ENCODE assay signal across 8 cellular contexts in genomic region chr16:29155530-29156200, GRCh38.
A peak's percentile ranks its signal among the peaks of the same experiment; 100 is the strongest.
DNase-seq lines count a peak whose midpoint lies in the region; ATAC-seq, FAIRE-seq and TF ChIP-seq lines count a peak whose summit lies in the region.
"Not testable (repeated sequence)": the region's sequence is repeated elsewhere in the genome, so short reads cannot be mapped to it uniquely, and the experiment has no call there.

No MANE protein-coding gene starts in this region.

- H3K9me3 ChIP-seq in A549, right atrium auricular region, neutrophil, upper lobe of left lung: not testable (repeated sequence)

- 93% methylated on average over 32 of the region's 32 CpGs for WGBS in A549 (ENCODE audit: missing lambda C conversion rate)
- WGBS in upper lobe of left lung, 2 donors: 93 to 96% methylated on average over 20 to 32 of the region's 32 CpGs

- POLR2A ChIA-PET in A549 (lab: Yijun Ruan, JAX); activated CD4-positive, alpha-beta T cell treated with anti-CD3 and anti-CD28 coated beads for 36 hours (lab: Charles Lee): not testable (repeated sequence)

- H3K4me3 ChIP-seq in A549; GM23338; right atrium auricular region; neutrophil (ENCODE audit: low read depth in 1 of 2, low read length in 1 of 2); upper lobe of left lung: not testable (repeated sequence)

- H4K20me1 ChIP-seq in GM23338 (replicated peaks; ENCODE audit: insufficient read depth): not testable (repeated sequence)

- not testable (repeated sequence) for TF ChIP-seq CTCF in A549 (IDR thresholded peaks at IDR 0.05); GM23338 (conservative IDR thresholded peaks at IDR 0.05; ENCODE audit: low read depth in 2 of 2); right atrium auricular region (IDR thresholded peaks at IDR 0.05); neutrophil (IDR thresholded peaks at IDR 0.05); upper lobe of left lung (IDR thresholded peaks at IDR 0.05)

- CTCF ChIA-PET in A549 (lab: Yijun Ruan, JAX); activated CD4-positive, alpha-beta T cell treated with anti-CD3 and anti-CD28 coated beads for 36 hours (lab: Charles Lee); activated naive CD4-positive, alpha-beta T cell treated with anti-CD3 and anti-CD28 coated beads for 36 hours (lab: Charles Lee): not testable (repeated sequence)

- H3K36me3 Mint-ChIP-seq in GM23338 (ENCODE audit: low read depth); activated naive CD4-positive, alpha-beta T cell treated with anti-CD3 and anti-CD28 coated beads for 36 hours (ENCODE audit: low read depth); effector memory CD8-positive, alpha-beta T cell (ENCODE audit: insufficient read depth): not testable (repeated sequence)
- H3K36me3 Mint-ChIP-seq in activated CD4-positive, alpha-beta T cell treated with anti-CD3 and anti-CD28 coated beads for 36 hours (ENCODE audit: low read depth): peaks cover 17% of the 10 kb centered on the region

- H3K4me1 ChIP-seq in A549 (peaks cover 21% of the 10 kb centered on the region), GM23338 (ENCODE audit: insufficient read depth) (peaks cover 10% of the 10 kb centered on the region), right atrium auricular region (peaks cover 0 to 49% of the 10 kb centered on the region in 2 donors), neutrophil (ENCODE audit: control insufficient read depth in 1 of 2, insufficient read depth in 1 of 2, low read depth in 1 of 2, low read length in 1 of 2) (peaks cover 50 to 54% of the 10 kb centered on the region in 2 experiments), upper lobe of left lung (peaks cover 0 to 30% (median 8%) of the 10 kb centered on the region in 4 donors)

- H3F3A ChIP-seq in GM23338 (replicated peaks; ENCODE audit: low read depth): not testable (repeated sequence)

- intact Hi-C loops in activated CD4-positive, alpha-beta T cell treated with anti-CD3 and anti-CD28 coated beads for 36 hours (cut with DNase I, micrococcal nuclease); activated naive CD4-positive, alpha-beta T cell treated with anti-CD3 and anti-CD28 coated beads for 36 hours (cut with micrococcal nuclease): not testable (repeated sequence)

- not testable (repeated sequence) for H3K27ac Mint-ChIP-seq in GM23338; activated CD4-positive, alpha-beta T cell treated with anti-CD3 and anti-CD28 coated beads for 36 hours
- peak overlapping the region; percentile 63 for H3K27ac Mint-ChIP-seq in activated naive CD4-positive, alpha-beta T cell treated with anti-CD3 and anti-CD28 coated beads for 36 hours
- peak overlapping the region; percentile 74 to 77 for H3K27ac Mint-ChIP-seq in effector memory CD8-positive, alpha-beta T cell

- TF ChIP-seq RAD21 in A549 (conservative IDR thresholded peaks at IDR 0.05 in 1 of 2, IDR thresholded peaks at IDR 0.05 in 1 of 2): not testable (repeated sequence)

- not testable (repeated sequence) for H3K79me2 ChIP-seq in GM23338 (replicated peaks; ENCODE audit: insufficient read depth)

- H2AFZ ChIP-seq in GM23338: not testable (repeated sequence)

- H3K27me3 ChIP-seq in GM23338 (ENCODE audit: insufficient read depth); right atrium auricular region; neutrophil; upper lobe of left lung: not testable (repeated sequence)

- H3K4me3 Mint-ChIP-seq in GM23338; activated CD4-positive, alpha-beta T cell treated with anti-CD3 and anti-CD28 coated beads for 36 hours; activated naive CD4-positive, alpha-beta T cell treated with anti-CD3 and anti-CD28 coated beads for 36 hours; effector memory CD8-positive, alpha-beta T cell: not testable (repeated sequence)

- peak overlapping the region; percentile 75 to 85; a peak in 5 of 6 replicates for H3K27ac ChIP-seq in A549
- 0 out of 2 replicates have a peak overlapping the region, but pooled peaks have one; percentile 90 for H3K27ac ChIP-seq in GM23338 (ENCODE audit: low read depth)
- H3K27ac ChIP-seq in right atrium auricular region: peak overlapping the region; percentile 75 to 87
- H3K27ac ChIP-seq in neutrophil: peak overlapping the region; percentile 100
- peak overlapping the region in 3 of 4 donors; percentile 55 to 85 (median 71) for H3K27ac ChIP-seq in upper lobe of left lung

- H3K27me3 Mint-ChIP-seq in GM23338 (ENCODE audit: insufficient read depth, low read depth, poor library complexity): peaks cover 15% of the 10 kb centered on the region
- H3K27me3 Mint-ChIP-seq in activated CD4-positive, alpha-beta T cell treated with anti-CD3 and anti-CD28 coated beads for 36 hours; activated naive CD4-positive, alpha-beta T cell treated with anti-CD3 and anti-CD28 coated beads for 36 hours (ENCODE audit: low read depth); effector memory CD8-positive, alpha-beta T cell: not testable (repeated sequence)

- peak overlapping the region; percentile 89; the same call in 2 of the 3 replicates for H3K4me2 ChIP-seq in A549
- H3K4me2 ChIP-seq in GM23338: not testable (repeated sequence)

- H3K9me2 ChIP-seq in GM23338 (ENCODE audit: insufficient read depth): not testable (repeated sequence)

- not testable (repeated sequence) for H3K36me3 ChIP-seq in GM23338 (ENCODE audit: insufficient read depth); right atrium auricular region; neutrophil; upper lobe of left lung

- not testable (repeated sequence) for FAIRE-seq in A549 (lab: Jason Lieb, UNC)

- DNase-seq in A549 (ENCODE audit: low read depth in 1 of 2, low spot score in 1 of 2); GM23338 (ENCODE audit: low spot score); effector memory CD8-positive, alpha-beta T cell; right atrium auricular region (ENCODE audit: low spot score): not testable (repeated sequence)
- peak; percentile 17 for DNase-seq in activated CD4-positive, alpha-beta T cell treated with anti-CD3 and anti-CD28 coated beads for 36 hours
- DNase-seq in activated naive CD4-positive, alpha-beta T cell treated with anti-CD3 and anti-CD28 coated beads for 36 hours: peak; percentile 30
- peak in 1 of 2 donors; percentile 56 for DNase-seq in upper lobe of left lung

- not testable (repeated sequence) for H3K9me3 Mint-ChIP-seq in GM23338; activated CD4-positive, alpha-beta T cell treated with anti-CD3 and anti-CD28 coated beads for 36 hours (ENCODE audit: low read depth); activated naive CD4-positive, alpha-beta T cell treated with anti-CD3 and anti-CD28 coated beads for 36 hours; effector memory CD8-positive, alpha-beta T cell

- peaks cover 21% of the 10 kb centered on the region for H3K4me1 Mint-ChIP-seq in GM23338
- H3K4me1 Mint-ChIP-seq in activated CD4-positive, alpha-beta T cell treated with anti-CD3 and anti-CD28 coated beads for 36 hours: peaks cover 54% of the 10 kb centered on the region
- peaks cover 54% of the 10 kb centered on the region for H3K4me1 Mint-ChIP-seq in activated naive CD4-positive, alpha-beta T cell treated with anti-CD3 and anti-CD28 coated beads for 36 hours (ENCODE audit: low read depth)
- not testable (repeated sequence) for H3K4me1 Mint-ChIP-seq in effector memory CD8-positive, alpha-beta T cell (ENCODE audit: low read depth in 2 of 2)

- not testable (repeated sequence) for TF ChIP-seq POLR2A in A549 (IDR thresholded peaks at IDR 0.05; ENCODE audit: low read length); upper lobe of left lung (IDR thresholded peaks at IDR 0.05)

- not testable (repeated sequence) for TF ChIP-seq EP300 in A549 (IDR thresholded peaks at IDR 0.05); upper lobe of left lung (IDR thresholded peaks at IDR 0.05)

- not testable (repeated sequence) for ATAC-seq in A549; GM23338; effector memory CD8-positive, alpha-beta T cell (replicated peaks); upper lobe of left lung (ENCODE audit: low FRiP score in 2 of 2)
- peak; percentile 20 for ATAC-seq in activated CD4-positive, alpha-beta T cell treated with anti-CD3 and anti-CD28 coated beads for 36 hours

TF ChIP-seq in A549, 52 proteins besides CTCF, POLR2A, EP300 and RAD21:
- TF ChIP-seq KDM1A (IDR thresholded peaks at IDR 0.05; ENCODE audit: low read depth): 0 out of 2 replicates have a peak, but pooled peaks have one; percentile 32
